In genomic region chr3:16476636-16477035, GRCh38 we compare ENCODE assay signal across 9 cellular contexts. TPM values are rescaled to one million over a fixed set of nuclear protein-coding genes. Genes with fewer than 3 reads are reported as not detected.
DNase-seq lines count a peak whose midpoint lies in the region; ATAC-seq and TF ChIP-seq lines count a peak whose summit lies in the region.
"Had no signal": no experiment of that assay in that cellular context is flagged by ENCODE, and none has a peak within 500 bp of the region (broad histone marks: within the 10 kb centered on the region; RNA-seq: fewer than 3 reads in every experiment).

No MANE protein-coding gene starts in this region.

- H3K27me3 Mint-ChIP-seq in T-helper 17 cell, result no peaks in the 10 kb centered on the region

- H3K4me1 ChIP-seq in gastrocnemius medialis (peaks cover 7% of the 10 kb centered on the region in 2 donors), BE2C (peaks cover 5% of the 10 kb centered on the region; the same call in 1 of the 2 replicates)

- no peaks in the 10 kb centered on the region for H3K27me3 ChIP-seq in gastrocnemius medialis
- no peaks in the 10 kb centered on the region for H3K27me3 ChIP-seq in BE2C
- H3K27me3 ChIP-seq: esophagus muscularis mucosa had no signal

- H3K36me3 Mint-ChIP-seq in T-helper 17 cell (ENCODE audit: low read depth), result no peaks in the 10 kb centered on the region

- H3K4me3 Mint-ChIP-seq in T-helper 17 cell, result peak overlapping the region; percentile 32

- no peaks in the 10 kb centered on the region for H3K9me3 ChIP-seq in T-helper 17 cell (ENCODE audit: control insufficient read depth, low read length, poor library complexity, severe bottlenecking)
- no peaks in the 10 kb centered on the region for H3K9me3 ChIP-seq in gastrocnemius medialis
- no peaks in the 10 kb centered on the region for H3K9me3 ChIP-seq in BE2C
- H3K9me3 ChIP-seq: esophagus muscularis mucosa had no signal

- ATAC-seq in GM21447 (IDR thresholded peaks at IDR 0.05; ENCODE audit: unreplicated experiment) (peak; percentile 51), T-helper 17 cell (peak; percentile 78), gastrocnemius medialis (no peak)

- DNase-seq in CD1c-positive myeloid dendritic cell (ENCODE audit: extremely low spot score) (peak; percentile 29), T-helper 17 cell (no peak), iris pigment epithelial cell (ENCODE audit: low read depth) (peak; percentile 99), gastrocnemius medialis (no peak), pons (ENCODE audit: low spot score) (no peak), BE2C (no peak)
- no peak for DNase-seq in stimulated activated naive CD4-positive, alpha-beta T cell (lab: John Stamatoyannopoulos, UW)

- TF ChIP-seq POLR2A in gastrocnemius medialis (IDR thresholded peaks at IDR 0.05), result no peak

- peaks cover 24% of the 10 kb centered on the region for H3K4me1 Mint-ChIP-seq in T-helper 17 cell

- TF ChIP-seq CTCF in gastrocnemius medialis (IDR thresholded peaks at IDR 0.05 in 4 of 5, conservative IDR thresholded peaks at IDR 0.05 in 1 of 5) (no peak), BE2C (IDR thresholded peaks at IDR 0.05; ENCODE audit: low read depth, low read length) (no peak)

- H3K36me3 ChIP-seq in gastrocnemius medialis (no peaks in the 10 kb centered on the region), BE2C (no peaks in the 10 kb centered on the region)

- peak overlapping the region; percentile 79 for H3K27ac Mint-ChIP-seq in T-helper 17 cell

- in situ Hi-C loops in gastrocnemius medialis (cut with MboI; ENCODE audit: low sequenced_read_pairs in 4 of 4), result no loop called here

- H3K27ac ChIP-seq in gastrocnemius medialis, result no peak overlapping the region

- intact Hi-C loops in gastrocnemius medialis (cut with DNase I; ENCODE audit: low total_unique reads), result no loop called here

- H3K4me3 ChIP-seq in gastrocnemius medialis (no peak overlapping the region), BE2C (ENCODE audit: low read depth, low read length) (no peak overlapping the region)
- H3K4me3 ChIP-seq: esophagus muscularis mucosa had no signal

RNA-seq across cellular contexts. Expression of gene RFTN1, which starts 36.9 kb away (rescaled TPM):
- total RNA-seq in T-helper 17 cell (10 to 100 TPM; 51.8 to 55.8 TPM), gastrocnemius medialis (10 to 100 TPM; 10.7 to 22.8 (median 11.7) TPM)
- polyA plus RNA-seq in BE2C (2012; ENCODE audit: insufficient read depth, insufficient read length, low read depth), result 1.3 TPM

Comparison
In these comparisons a context has a peak if more than half of its experiments do, and no peak if none do; other contexts are left out.
1. DNase-seq: peak in CD1c-positive myeloid dendritic cell (single experiment) and iris pigment epithelial cell (single experiment); none in T-helper 17 cell (0 of 3), gastrocnemius medialis (0 of 2), stimulated activated naive CD4-positive, alpha-beta T cell (0 of 6), pons (single experiment) and BE2C (single experiment).
2. ATAC-seq: peak in GM21447 (single experiment) and T-helper 17 cell (single experiment); none in gastrocnemius medialis (0 of 2).